Comparison of ENCODE assay signal across 12 cellular contexts in genomic region chr20:16352321-16352720, GRCh38.
"Had no signal": no experiment of that assay in that cellular context is flagged by ENCODE, and none has a peak within 500 bp of the region (broad histone marks: within the 10 kb centered on the region; RNA-seq: fewer than 3 reads in every experiment).

No MANE protein-coding gene starts in this region.

- ATAC-seq: gastroesophageal sphincter, natural killer cell, pancreas had no signal

- H3K27me3 Mint-ChIP-seq: activated naive CD8-positive, alpha-beta T cell; memory B cell had no signal

- H3K4me3 Mint-ChIP-seq: activated naive CD8-positive, alpha-beta T cell; memory B cell; natural killer cell had no signal

- H3K4me1 Mint-ChIP-seq: memory B cell, natural killer cell had no signal

- H3K9me3 Mint-ChIP-seq: memory B cell, natural killer cell had no signal

- H3K4me1 ChIP-seq: gastroesophageal sphincter, pancreas, sigmoid colon, spleen had no signal

- H3K4me3 ChIP-seq: gastroesophageal sphincter, pancreas, sigmoid colon, spleen, thyroid gland had no signal

- H3K27me3 ChIP-seq: gastroesophageal sphincter, pancreas, sigmoid colon, spleen, thyroid gland had no signal

- H3K36me3 Mint-ChIP-seq: natural killer cell had no signal

- H3K27ac Mint-ChIP-seq: activated naive CD8-positive, alpha-beta T cell; memory B cell; natural killer cell had no signal

- H3K36me3 ChIP-seq: pancreas, thyroid gland had no signal

- DNase-seq: activated CD4-positive, alpha-beta T cell treated with anti-CD3 and anti-CD28 coated beads, Interleukin-2, amount 50 U/mL, for 48 hours; activated T-cell treated with anti-CD3 and anti-CD28 coated beads for 4 hours; natural killer cell; pancreas; sigmoid colon; spleen; stimulated activated CD4-positive, alpha-beta T cell treated with anti-CD3 and anti-CD28 coated beads, Interleukin-4, amount 100 ng/mL, for 4 hours; stimulated activated naive CD4-positive, alpha-beta T cell treated with Interleukin-2 at 50 U/mL for 16 hours; thyroid gland had no signal

- H3K27ac ChIP-seq: gastroesophageal sphincter, pancreas, sigmoid colon, spleen, thyroid gland had no signal

- H3K9me3 ChIP-seq: gastroesophageal sphincter, pancreas, sigmoid colon, spleen, thyroid gland had no signal
